1 cellular context compared by ENCODE assay signal in genomic region chr19:15296353-15296752, GRCh38.
TF ChIP-seq lines count a peak whose summit lies in the region.

No MANE protein-coding gene starts in this region.

TF ChIP-seq in HepG2, 621 proteins besides CTCF, POLR2A, EP300 and RAD21 (continued from another document):
- TF ChIP-seq GMEB2 (CRISPR knock-in tag; IDR thresholded peaks at IDR 0.05; ENCODE audit: low read depth) (no peak), ZSCAN5A (CRISPR knock-in tag; IDR thresholded peaks at IDR 0.05; ENCODE audit: borderline replicate concordance) (0 out of 2 replicates have a peak, but pooled peaks have one; percentile 72), AKAP8 (CRISPR knock-in tag; IDR thresholded peaks at IDR 0.05) (no peak), ZNF780A (CRISPR knock-in tag; IDR thresholded peaks at IDR 0.05) (no peak), IKZF1 (IDR thresholded peaks at IDR 0.05) (no peak), ZNF33B (CRISPR knock-in tag; IDR thresholded peaks at IDR 0.05) (no peak), ZNF282 (IDR thresholded peaks at IDR 0.05; ENCODE audit: partially characterized antibody) (no peak), NFIC (IDR thresholded peaks at IDR 0.05; ENCODE audit: low read length) (no peak), ARID4A (CRISPR knock-in tag; IDR thresholded peaks at IDR 0.05; ENCODE audit: borderline replicate concordance) (0 out of 2 replicates have a peak, but pooled peaks have one; percentile 43), MIXL1 (CRISPR knock-in tag; IDR thresholded peaks at IDR 0.05) (no peak), ZFP91 (CRISPR knock-in tag; IDR thresholded peaks at IDR 0.05; ENCODE audit: borderline replicate concordance) (no peak), ARNTL (CRISPR knock-in tag; IDR thresholded peaks at IDR 0.05) (no peak), RBM22 (optimal IDR thresholded peaks at IDR 0.05; ENCODE audit: low read length) (peak; percentile 94), ZNF317 (CRISPR knock-in tag; IDR thresholded peaks at IDR 0.05) (0 out of 2 replicates have a peak, but pooled peaks have one; percentile 28), RBFOX2 (IDR thresholded peaks at IDR 0.05; ENCODE audit: low read depth, low read length) (peak; percentile 35; the same call in 1 of the 2 replicates), TFDP1 (CRISPR knock-in tag; IDR thresholded peaks at IDR 0.05; ENCODE audit: borderline replicate concordance) (peak; percentile 44; the same call in 1 of the 2 replicates), ZNF687 (CRISPR knock-in tag; IDR thresholded peaks at IDR 0.05) (peak; percentile 69), ZSCAN21 (CRISPR knock-in tag; IDR thresholded peaks at IDR 0.05; ENCODE audit: borderline replicate concordance) (no peak), ZSCAN25 (CRISPR knock-in tag; IDR thresholded peaks at IDR 0.05) (0 out of 2 replicates have a peak, but pooled peaks have one; percentile 25), CBX5 (CRISPR knock-in tag; IDR thresholded peaks at IDR 0.05; ENCODE audit: borderline replicate concordance) (no peak), SAP130 (CRISPR knock-in tag; IDR thresholded peaks at IDR 0.05; ENCODE audit: low read depth) (no peak), ZNF331 (CRISPR knock-in tag; IDR thresholded peaks at IDR 0.05) (0 out of 2 replicates have a peak, but pooled peaks have one; percentile 3), ZNF546 (CRISPR knock-in tag; conservative IDR thresholded peaks at IDR 0.05) (0 out of 2 replicates have a peak, but pooled peaks have one; percentile 41), ZNF414 (CRISPR knock-in tag; IDR thresholded peaks at IDR 0.05) (no peak), ZNF343 (CRISPR knock-in tag; IDR thresholded peaks at IDR 0.05) (no peak), ZNF232 (CRISPR knock-in tag; IDR thresholded peaks at IDR 0.05; ENCODE audit: borderline replicate concordance) (no peak), MXD3 (CRISPR knock-in tag; IDR thresholded peaks at IDR 0.05) (0 out of 2 replicates have a peak, but pooled peaks have one; percentile 24), ZC3H13 (CRISPR knock-in tag; IDR thresholded peaks at IDR 0.05) (no peak), ZNF782 (CRISPR knock-in tag; IDR thresholded peaks at IDR 0.05; ENCODE audit: borderline replicate concordance) (no peak), ARID2 (CRISPR knock-in tag; IDR thresholded peaks at IDR 0.05; ENCODE audit: borderline replicate concordance) (no peak), RERE (CRISPR knock-in tag; IDR thresholded peaks at IDR 0.05; ENCODE audit: low read depth) (0 out of 2 replicates have a peak, but pooled peaks have one; percentile 2), RXRB (CRISPR knock-in tag; IDR thresholded peaks at IDR 0.05; ENCODE audit: borderline replicate concordance) (no peak)
